ENCODE assay signal across 16 cellular contexts in the genomic region with DNA sequence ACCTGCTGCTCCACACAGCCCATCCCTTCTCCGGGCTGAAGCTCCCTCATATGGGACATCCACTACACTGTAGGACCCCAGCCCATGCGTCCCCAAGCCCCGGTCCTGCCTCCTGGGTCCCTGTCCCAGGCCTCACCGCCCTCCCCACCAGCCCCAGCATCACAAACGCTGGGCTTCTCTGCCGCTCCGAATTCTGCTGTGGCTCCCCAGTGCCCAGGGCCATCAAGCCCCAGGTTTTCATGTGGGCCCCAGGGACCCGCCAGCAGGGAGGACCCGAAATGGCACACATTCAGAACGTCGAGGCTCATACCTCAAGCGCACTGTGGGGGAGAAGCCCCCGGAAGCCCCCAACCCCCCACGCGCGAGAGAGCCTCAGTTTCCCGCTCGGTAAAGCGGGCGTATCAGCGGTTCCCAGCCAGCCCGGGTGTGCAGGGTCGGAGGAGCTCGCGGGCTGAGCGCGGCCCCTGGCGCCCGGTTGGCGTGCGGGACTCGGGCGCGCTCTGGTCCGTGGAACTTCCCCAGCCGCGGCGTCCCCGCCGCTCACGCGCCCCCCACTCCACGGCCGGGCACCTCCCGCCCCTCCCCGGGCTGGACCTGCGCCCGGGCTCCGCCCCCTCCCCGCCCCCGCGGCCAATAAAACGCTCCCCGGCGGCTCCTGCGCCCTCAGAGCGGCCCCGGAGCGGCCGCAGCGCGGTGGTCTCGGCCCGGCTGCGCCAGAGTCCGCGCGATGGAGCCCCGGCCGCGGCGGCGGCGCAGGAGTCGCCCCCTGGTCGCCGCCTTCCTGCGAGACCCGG. TPM values are rescaled to one million over a fixed set of nuclear protein-coding genes. Genes with fewer than 3 reads are reported as not detected.
DNase-seq lines count a peak whose midpoint lies in the region; ATAC-seq and TF ChIP-seq lines count a peak whose summit lies in the region.
"Had no signal": no experiment of that assay in that cellular context is flagged by ENCODE, and none has a peak within 500 bp of the region (broad histone marks: within the 10 kb centered on the region; RNA-seq: fewer than 3 reads in every experiment).

A gene with protein sequence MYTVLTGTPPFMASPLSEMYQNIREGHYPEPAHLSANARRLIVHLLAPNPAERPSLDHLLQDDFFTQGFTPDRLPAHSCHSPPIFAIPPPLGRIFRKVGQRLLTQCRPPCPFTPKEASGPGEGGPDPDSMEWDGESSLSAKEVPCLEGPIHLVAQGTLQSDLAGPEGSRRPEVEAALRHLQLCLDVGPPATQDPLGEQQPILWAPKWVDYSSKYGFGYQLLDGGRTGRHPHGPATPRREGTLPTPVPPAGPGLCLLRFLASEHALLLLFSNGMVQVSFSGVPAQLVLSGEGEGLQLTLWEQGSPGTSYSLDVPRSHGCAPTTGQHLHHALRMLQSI (plus strand): TSS at position 666 of the 794 bp plus-strand sequence. CDS start 2,920 bp downstream, outside the sequence.

- H3K36me3 ChIP-seq in SK-N-SH (replicated peaks in 1 of 2; ENCODE audit: control insufficient read depth in 1 of 2, insufficient read depth in 2 of 2, low read length in 1 of 2), result no peaks in the 10 kb centered on the region
- H3K36me3 ChIP-seq in mesendoderm (ENCODE audit: control insufficient read depth, insufficient read depth, low read length), result no peaks in the 10 kb centered on the region
- H3K36me3 ChIP-seq in stomach, result no peaks in the 10 kb centered on the region
- no peaks in the 10 kb centered on the region for H3K36me3 ChIP-seq in PC-3 (ENCODE audit: low read depth, low read length)

- no peak within 1 kb of the TSS for H4K8ac ChIP-seq in mesendoderm (ENCODE audit: low read depth, low read length)

- H3K56ac ChIP-seq in mesendoderm (ENCODE audit: low read length), result no peak within 1 kb of the TSS

- no peaks in the 10 kb centered on the region for H3K9me3 ChIP-seq in SK-N-SH
- H3K9me3 ChIP-seq in stomach, result no peaks in the 10 kb centered on the region
- no peaks in the 10 kb centered on the region for H3K9me3 ChIP-seq in PC-3 (ENCODE audit: low read length)

- H3K4me3 ChIP-seq in SK-N-SH (ENCODE audit: low read depth in 2 of 2, low read length in 1 of 2) (no peak within 1 kb of the TSS), coronary artery (peak within 1 kb of the TSS; percentile 61), mesendoderm (ENCODE audit: low read length) (no peak within 1 kb of the TSS), stomach (peak within 1 kb of the TSS in 3 of 4 donors; percentile 13 to 29 (median 26)), PC-3 (ENCODE audit: low read length) (no peak within 1 kb of the TSS)
- H3K4me3 ChIP-seq: GM23248 had no signal

- no peak within 1 kb of the TSS for H3K4ac ChIP-seq in mesendoderm (ENCODE audit: low read depth, low read length)

- H3K79me2 ChIP-seq in SK-N-SH (ENCODE audit: insufficient read depth) (no peaks in the 10 kb centered on the region), mesendoderm (ENCODE audit: control insufficient read depth, insufficient read depth, low read length) (no peaks in the 10 kb centered on the region), PC-3 (ENCODE audit: low read length) (no peaks in the 10 kb centered on the region)

- intact Hi-C loops in stomach (cut with DNase I; ENCODE audit: low total_unique reads) (no loop called here), PC-3 (cut with micrococcal nuclease) (no loop called here)

- no peak within 1 kb of the TSS for H3K18ac ChIP-seq in mesendoderm (ENCODE audit: low read length)

- H3K9ac ChIP-seq in SK-N-SH, result no peak within 1 kb of the TSS
- H3K9ac ChIP-seq in mesendoderm (ENCODE audit: low read length), result no peak within 1 kb of the TSS
- no peak within 1 kb of the TSS for H3K9ac ChIP-seq in PC-3 (ENCODE audit: low read length)
- H3K9ac ChIP-seq: GM23248 had no signal

- no peak within 1 kb of the TSS for H4K5ac ChIP-seq in mesendoderm (ENCODE audit: low read length)

- no peaks in the 10 kb centered on the region for H3K9me2 ChIP-seq in SK-N-SH
- H3K9me2 ChIP-seq in PC-3 (replicated peaks; ENCODE audit: low read length), result no peaks in the 10 kb centered on the region

- H3F3A ChIP-seq in SK-N-SH (replicated peaks; ENCODE audit: insufficient read depth) (peaks cover 6% of the 10 kb centered on the region), PC-3 (ENCODE audit: low read length, unreplicated experiment) (no peaks in the 10 kb centered on the region)

- DNase-seq in SK-N-SH (peak; percentile 69), coronary artery (ENCODE audit: low spot score) (no peak), mesendoderm (no peak), stomach (no peak), PC-3 (no peak), T-helper 2 cell (no peak)
- no peak for DNase-seq in activated effector memory CD4-positive, alpha-beta T cell treated with anti-CD3 and anti-CD28 coated beads, Interleukin-2, amount 50 U/mL, for 16 hours
- DNase-seq: effector CD8-positive, alpha-beta T cell; GM23248; NCI-H1048; NCI-H524 treated with DMSO at 0.1 percent for 48 hours had no signal

- H3K4me2 ChIP-seq in SK-N-SH (no peak within 1 kb of the TSS), mesendoderm (ENCODE audit: low read length) (no peak within 1 kb of the TSS), PC-3 (ENCODE audit: low read length) (no peak within 1 kb of the TSS)

- peak within 1 kb of the TSS; percentile 29 for H3K23ac ChIP-seq in mesendoderm (ENCODE audit: low read length)

- POLR2A ChIA-PET in SK-N-SH (lab: Yijun Ruan, JAX) (no interaction called here), PC-3 (lab: Charles Lee; ENCODE audit: unreplicated experiment) (no interaction called here)

- no peak for TF ChIP-seq CTCF in SK-N-SH (IDR thresholded peaks at IDR 0.05)
- TF ChIP-seq CTCF in coronary artery (IDR thresholded peaks at IDR 0.05), result no peak
- TF ChIP-seq CTCF in stomach (IDR thresholded peaks at IDR 0.05), result no peak
- TF ChIP-seq CTCF in PC-3 (conservative IDR thresholded peaks at IDR 0.05; ENCODE audit: low read depth, low read length), result no peak

- no peak for TF ChIP-seq POLR2A in stomach (IDR thresholded peaks at IDR 0.05)

- ATAC-seq in SK-N-SH treated with all-trans-retinoic acid at 6 μM for 48 hours (no peak), PC-3 (no peak)
- ATAC-seq: sciatic nerve had no signal

- H4K20me1 ChIP-seq in SK-N-SH (ENCODE audit: insufficient read depth) (no peaks in the 10 kb centered on the region), PC-3 (ENCODE audit: low read length) (no peaks in the 10 kb centered on the region)

- H2BK15ac ChIP-seq in mesendoderm (replicated peaks; ENCODE audit: low read depth), result no peak within 1 kb of the TSS

- H3K27ac ChIP-seq in SK-N-SH (ENCODE audit: low read depth in 2 of 2, low read length in 1 of 2) (no peak within 1 kb of the TSS), coronary artery (no peak within 1 kb of the TSS), mesendoderm (ENCODE audit: low read depth, low read length) (no peak within 1 kb of the TSS), stomach (no peak within 1 kb of the TSS), PC-3 (ENCODE audit: low read length) (no peak within 1 kb of the TSS)
- H3K27ac ChIP-seq: GM23248 had no signal

- H2BK120ac ChIP-seq in mesendoderm (ENCODE audit: low read depth, low read length), result no peak within 1 kb of the TSS

- H3K27me3 ChIP-seq in SK-N-SH (ENCODE audit: insufficient read depth) (peaks cover 52% of the 10 kb centered on the region), mesendoderm (ENCODE audit: insufficient read depth, low read length, poor library complexity) (peaks cover 9% of the 10 kb centered on the region), stomach (peaks cover 7 to 89% (median 51%) of the 10 kb centered on the region in 3 donors), PC-3 (ENCODE audit: low read length) (no peaks in the 10 kb centered on the region)

- H2AFZ ChIP-seq in SK-N-SH (ENCODE audit: low read depth) (no peak within 1 kb of the TSS), PC-3 (ENCODE audit: low read length) (no peak within 1 kb of the TSS)
- H2AFZ ChIP-seq: GM23248 had no signal

- CTCF ChIA-PET in SK-N-SH (lab: Yijun Ruan, JAX), result interaction anchor here (0.6 to 2.3 kb wide), 5 partner anchors 22 to 273 kb away, joined by 3 to 14 read pairs (median 3); partner anchors contain the start of gene REEP6
- CTCF ChIA-PET in PC-3 (lab: Charles Lee), result no interaction called here

- TF ChIP-seq RAD21 in SK-N-SH (IDR thresholded peaks at IDR 0.05; ENCODE audit: low read length), result no peak

- H3K4me1 ChIP-seq in SK-N-SH (ENCODE audit: control insufficient read depth in 1 of 2, insufficient read depth in 2 of 2, low read depth in 1 of 2, low read length in 1 of 2) (no peaks in the 10 kb centered on the region), mesendoderm (ENCODE audit: control insufficient read depth, low read depth, low read length) (no peaks in the 10 kb centered on the region), stomach (peaks cover 0 to 15% (median 10%) of the 10 kb centered on the region in 4 donors), PC-3 (ENCODE audit: insufficient read depth, low read length) (no peaks in the 10 kb centered on the region)

- TF ChIP-seq EP300 in SK-N-SH (IDR thresholded peaks at IDR 0.05; ENCODE audit: borderline replicate concordance in 1 of 2, low read depth in 1 of 2, low read length in 1 of 2) (no peak), stomach (IDR thresholded peaks at IDR 0.05) (no peak)

- BruUV-seq in PC-3 (replicated peaks; lab: Mats Ljungman, UMichigan), result no TSS peak

- H2BK5ac ChIP-seq in mesendoderm (ENCODE audit: low read length), result no peak within 1 kb of the TSS

- H3K79me1 ChIP-seq in mesendoderm (ENCODE audit: low read length), result no peaks in the 10 kb centered on the region

- H2AK5ac ChIP-seq in mesendoderm (ENCODE audit: low read length), result no peak within 1 kb of the TSS

- WGBS in SK-N-SH (ENCODE audit: low lambda C conversion rate), result 8% methylated on average over 9 of the region's 79 CpGs
- WGBS in mesendoderm (ENCODE audit: extremely low coverage, insufficient coverage, low lambda C conversion rate), result no CpG with 5 or more reads among the region's 79 CpGs
- 10 to 44% (median 13%) methylated on average over 13 to 79 of the region's 79 CpGs for WGBS in stomach, 5 donors

TF ChIP-seq in SK-N-SH, 30 proteins besides CTCF, POLR2A, EP300 and RAD21:
- TF ChIP-seq FOXJ3 (CRISPR knock-in tag; IDR thresholded peaks at IDR 0.05) (no peak), MEF2A (IDR thresholded peaks at IDR 0.05; ENCODE audit: borderline replicate concordance, low read depth) (no peak)

TF ChIP-seq in SK-N-SH treated with all-trans-retinoic acid at 6 μM for 48 hours, 23 proteins besides CTCF, POLR2A, EP300 and RAD21 (continues in another document):
- TF ChIP-seq GLIS3 (CRISPR knock-in tag; IDR thresholded peaks at IDR 0.05), result no peak
- no peak for TF ChIP-seq ESRRG (CRISPR knock-in tag; IDR thresholded peaks at IDR 0.05)
- no peak for TF ChIP-seq ZFP3 (CRISPR knock-in tag; IDR thresholded peaks at IDR 0.05)
- no peak for TF ChIP-seq ZNF70 (CRISPR knock-in tag; IDR thresholded peaks at IDR 0.05)
- TF ChIP-seq RARB (CRISPR knock-in tag; IDR thresholded peaks at IDR 0.05), result no peak

RNA-seq across cellular contexts. Expression of the gene that starts here (rescaled TPM):
- polyA plus RNA-seq in SK-N-SH (2012; rRNA removed) (0.03 TPM in 1 of 2 replicates, not detected in the other), stomach (under 1 TPM in 2 of 3 donors, not detected in 1; 0.12 to 0.80 TPM)
- polyA plus RNA-seq in SK-N-SH (2012; cell fraction: cytosol; rRNA removed), result not detected in 2 replicates
- polyA plus RNA-seq in SK-N-SH (2012; cell fraction: nucleus; rRNA removed), result 0.35 and 0.39 TPM in 2 replicates
- polyA plus RNA-seq in mesendoderm (2013, experiment 1 of 2), result 0.15 TPM
- polyA plus RNA-seq in mesendoderm (2013, experiment 2 of 2), result 0.10 TPM
- total RNA-seq in stomach (not detected), PC-3 (2014; rRNA removed) (not detected in 2 replicates)
- total RNA-seq: A172, frontal cortex, GM23248, lung microvascular endothelial cell had no signal
- polyA plus RNA-seq: GM23248 had no signal

Comparison
In these comparisons a context has a peak if more than half of its experiments do, and no peak if none do; other contexts are left out.
1. Peak in DNase-seq in SK-N-SH; RNA of the gene not detected or under 1 TPM.
2. H3K4me3 ChIP-seq: peak in coronary artery (single experiment) and stomach (3 of 4); none in SK-N-SH (0 of 2), mesendoderm (single experiment) and PC-3 (single experiment).